18 cellular contexts compared by ENCODE assay signal in genomic region chr11:112297248-112297866, GRCh38. TPM values are rescaled to one million over a fixed set of nuclear protein-coding genes. Genes with fewer than 3 reads are reported as not detected.
DNase-seq lines count a peak whose midpoint lies in the region; ATAC-seq lines count a peak whose summit lies in the region.
"Had no signal": no experiment of that assay in that cellular context is flagged by ENCODE, and none has a peak within 500 bp of the region (broad histone marks: within the 10 kb centered on the region; RNA-seq: fewer than 3 reads in every experiment).

No MANE protein-coding gene starts in this region.

- peak in 4 of 6 experiments; percentile 4 to 59 (median 42) for DNase-seq in stimulated activated naive CD4-positive, alpha-beta T cell (lab: John Stamatoyannopoulos, UW)
- no peak for DNase-seq in stimulated activated naive CD4-positive, alpha-beta T cell treated with Interleukin-2 at 50 U/mL for 16 hours (lab: John Stamatoyannopoulos, UW)
- DNase-seq in activated T-cell treated with anti-CD3 and anti-CD28 coated beads, Interleukin-2, amount 50 U/mL, for 4 hours: peak; percentile 15
- DNase-seq in kidney tubule cell (ENCODE audit: low spot score): peak; percentile 20
- DNase-seq in NCI-H2107 (lab: John Stamatoyannopoulos, UW): no peak
- DNase-seq in substantia nigra (lab: John Stamatoyannopoulos, UW): no peak
- no peak for DNase-seq in NCI-H1105 treated with DMSO at 0.1 percent for 48 hours (lab: John Stamatoyannopoulos, UW)
- DNase-seq: DMS53, endodermal cell, left lung, NCI-H2029, NCI-H69 had no signal

- no peaks in the 10 kb centered on the region for H3K27me3 Mint-ChIP-seq in activated T-cell treated with anti-CD3 and anti-CD28 coated beads, Interleukin-2, amount 50 U/mL, for 4 hours (ENCODE audit: low read depth)

- H3K27ac ChIP-seq in substantia nigra (ENCODE audit: low read depth, low read length, poor library complexity, severe bottlenecking): no peak overlapping the region
- H3K27ac ChIP-seq: left lung, prostate gland had no signal

- H3K9me3 Mint-ChIP-seq in activated T-cell treated with anti-CD3 and anti-CD28 coated beads, Interleukin-2, amount 50 U/mL, for 4 hours: no peaks in the 10 kb centered on the region
- H3K9me3 Mint-ChIP-seq: endodermal cell had no signal

- H3K4me3 Mint-ChIP-seq in activated T-cell treated with anti-CD3 and anti-CD28 coated beads, Interleukin-2, amount 50 U/mL, for 4 hours: peak overlapping the region; percentile 22
- H3K4me3 Mint-ChIP-seq: endodermal cell had no signal

- peak; percentile 77 to 78 for ATAC-seq in activated T-cell treated with anti-CD3 and anti-CD28 coated beads, Interleukin-2, amount 50 U/mL, for 4 hours
- ATAC-seq in GM18502 (IDR thresholded peaks at IDR 0.05; ENCODE audit: poor library complexity, unreplicated experiment): no peak
- ATAC-seq: left lung had no signal

- H3K36me3 Mint-ChIP-seq in activated T-cell treated with anti-CD3 and anti-CD28 coated beads, Interleukin-2, amount 50 U/mL, for 4 hours (ENCODE audit: insufficient read depth): no peaks in the 10 kb centered on the region

- peaks cover 31% of the 10 kb centered on the region for H3K4me1 Mint-ChIP-seq in activated T-cell treated with anti-CD3 and anti-CD28 coated beads, Interleukin-2, amount 50 U/mL, for 4 hours (ENCODE audit: low read depth)

RNA-seq across cellular contexts. Expression of gene PLET1, which starts 36.7 kb away (rescaled TPM):
- not detected for total RNA-seq in activated T-cell treated with anti-CD3 and anti-CD28 coated beads, Interleukin-2, amount 50 U/mL, for 4 hours
- total RNA-seq: endodermal cell; left lung; M059J; prostate gland; RPMI7951; T-helper 1 cell treated with Interleukin-12 subunit alpha and Interleukin-12 subunit beta and Interleukin-4 antibody, amounts not matched to agents 30 ng/mL and 1 ng/mL, for 36 hours; ureter had no signal

Comparison
In these comparisons a context has a peak if more than half of its experiments do, and no peak if none do; other contexts are left out.
1. DNase-seq: peak in stimulated activated naive CD4-positive, alpha-beta T cell (4 of 6), activated T-cell treated with anti-CD3 and anti-CD28 coated beads, Interleukin-2, amount 50 U/mL, for 4 hours (single experiment) and kidney tubule cell (single experiment); none in stimulated activated naive CD4-positive, alpha-beta T cell treated with Interleukin-2 at 50 U/mL for 16 hours (single experiment), NCI-H2107 (single experiment), substantia nigra (0 of 49) and NCI-H1105 treated with DMSO at 0.1 percent for 48 hours (single experiment).